26 cellular contexts compared by ENCODE assay signal in genomic region chr6:148583631-148584030, GRCh38.
"Had no signal": no experiment of that assay in that cellular context is flagged by ENCODE, and none has a peak within 500 bp of the region (broad histone marks: within the 10 kb centered on the region; RNA-seq: fewer than 3 reads in every experiment).

No MANE protein-coding gene starts in this region.

- H3K36me3 ChIP-seq: colonic mucosa, esophagus muscularis mucosa, gastrocnemius medialis, heart right ventricle, left lung, lower lobe of right lung had no signal

- H3K27ac Mint-ChIP-seq: dendritic cell treated with granulocyte-macrophage colony-stimulating factor and Interleukin-4, amounts not matched to agents 40 ng/mL and 50 ng/mL, for 4 days; effector memory CD8-positive, alpha-beta T cell; endodermal cell; mesothelial cell of epicardium had no signal

- H3K4me1 ChIP-seq: colonic mucosa, gastrocnemius medialis, heart right ventricle, left lung had no signal

- FAIRE-seq: endometrium, endothelial cell of umbilical vein, islet of Langerhans, keratinocyte had no signal

- H3K9me3 ChIP-seq: colonic mucosa, gastrocnemius medialis, mucosa of descending colon had no signal

- H3K4me3 Mint-ChIP-seq: dendritic cell treated with granulocyte-macrophage colony-stimulating factor and Interleukin-4, amounts not matched to agents 40 ng/mL and 50 ng/mL, for 4 days; effector memory CD8-positive, alpha-beta T cell; endodermal cell; mesothelial cell of epicardium; naive B cell had no signal

- DNase-seq: colonic mucosa; cortex of kidney; effector CD8-positive, alpha-beta T cell; effector memory CD8-positive, alpha-beta T cell; endodermal cell; foreskin fibroblast; foreskin melanocyte; gastrocnemius medialis; glutamatergic neuron; head of caudate nucleus; heart right ventricle; hippocampal formation; left cardiac atrium; left lung; left ventricle myocardium superior; lower lobe of right lung; mesenchymal stem cell; mucosa of descending colon; naive B cell had no signal

- ATAC-seq: effector memory CD8-positive, alpha-beta T cell; gastrocnemius medialis; heart right ventricle; left cardiac atrium; left lung; left ventricle myocardium superior; lower lobe of right lung; mucosa of descending colon had no signal

- H3K4me3 ChIP-seq: colonic mucosa, esophagus muscularis mucosa, gastrocnemius medialis, heart right ventricle, left lung, lower lobe of right lung, mucosa of descending colon had no signal

- H3K4me1 Mint-ChIP-seq: mesothelial cell of epicardium had no signal

- H3K27me3 ChIP-seq: colonic mucosa, esophagus muscularis mucosa, gastrocnemius medialis, left lung had no signal

- H3K27ac ChIP-seq: colonic mucosa, esophagus muscularis mucosa, gastrocnemius medialis, heart right ventricle, left lung, lower lobe of right lung had no signal
